In the genomic region with DNA sequence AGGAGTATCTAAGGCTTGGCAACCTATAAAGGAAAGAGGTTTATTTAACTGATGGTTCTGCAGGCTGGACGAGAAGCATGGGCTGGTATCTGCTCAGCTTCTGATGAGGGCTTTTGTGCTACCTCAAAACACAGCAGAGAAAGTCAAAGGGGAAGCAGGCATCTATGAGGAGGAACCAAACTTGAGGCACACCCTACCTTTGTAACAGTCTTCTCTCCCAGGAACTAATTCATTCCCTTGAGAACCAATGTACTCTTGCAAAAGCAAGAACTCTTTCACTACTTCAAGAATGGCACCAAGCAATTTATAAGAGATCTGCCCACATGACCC, we compare ENCODE assay signal across 22 cellular contexts.
DNase-seq lines count a peak whose midpoint lies in the region; ATAC-seq, FAIRE-seq and TF ChIP-seq lines count a peak whose summit lies in the region.
"Had no signal": no experiment of that assay in that cellular context is flagged by ENCODE, and none has a peak within 500 bp of the region (broad histone marks: within the 10 kb centered on the region; RNA-seq: fewer than 3 reads in every experiment).

No MANE protein-coding gene starts in this region.

- no peak overlapping the region for H3K9ac ChIP-seq in neuronal stem cell (ENCODE audit: low read depth, low read length, poor library complexity)
- H3K9ac ChIP-seq: neural progenitor cell had no signal

- no CpG with 5 or more reads among the region's 1 CpG for WGBS in neuronal stem cell (ENCODE audit: extremely low coverage in 2 of 2, insufficient read length in 2 of 2, insufficient replicate concordance in 1 of 2), 2 donors

- H3K36me3 ChIP-seq in bronchial epithelial cell (ENCODE audit: control insufficient read depth, insufficient read depth, low read length) (no peaks in the 10 kb centered on the region), neuronal stem cell (replicated peaks in 1 of 2; ENCODE audit: control insufficient read depth in 2 of 2, insufficient read depth in 2 of 2, low read length in 2 of 2) (no peaks in the 10 kb centered on the region)
- H3K36me3 ChIP-seq: colonic mucosa, neural progenitor cell had no signal

- H3K14ac ChIP-seq in neuronal stem cell (ENCODE audit: low read length), result no peak overlapping the region

- H3K27me3 ChIP-seq in bronchial epithelial cell (ENCODE audit: control insufficient read depth, insufficient read depth, low read length), result no peaks in the 10 kb centered on the region
- H3K27me3 ChIP-seq in neuronal stem cell (ENCODE audit: control insufficient read depth in 3 of 3, insufficient read depth in 3 of 3, low read depth in 1 of 3, low read length in 3 of 3), result no peaks in the 10 kb centered on the region
- H3K27me3 ChIP-seq: colonic mucosa, neural progenitor cell had no signal

- no peaks in the 10 kb centered on the region for H3K27me3 Mint-ChIP-seq in HFFc6 (ENCODE audit: insufficient read depth)

- DNase-seq in bronchial epithelial cell (ENCODE audit: low read depth), result no peak
- no peak for DNase-seq in neuronal stem cell (ENCODE audit: low spot score)
- no peak for DNase-seq in HFFc6
- no peak for DNase-seq in germinal center (ENCODE audit: low spot score)
- no peak for DNase-seq in stimulated activated CD4-positive, alpha-beta T cell treated with anti-CD3 and anti-CD28 coated beads, Interleukin-2, amount 100 ng/mL, for 24 hours
- DNase-seq: activated CD4-positive, alpha-beta memory T cell treated with anti-CD3 and anti-CD28 coated beads, Interleukin-2, amount 10 ng/mL, durations not matched to agents 7 days and 5 days; activated T-cell treated with anti-CD3 and anti-CD28 coated beads, Interleukin-2, amount 50 U/mL, for 48 hours; colonic mucosa; COR-L47; foreskin melanocyte; H7; kidney glomerular epithelial cell; NCI-H1092; NCI-H774 had no signal

- H3K18ac ChIP-seq in neuronal stem cell (ENCODE audit: low read length), result no peak overlapping the region

- TF ChIP-seq CTCF in bronchial epithelial cell (IDR thresholded peaks at IDR 0.05; ENCODE audit: insufficient read depth, low read length, severe bottlenecking) (no peak), HFFc6 (IDR thresholded peaks at IDR 0.05) (no peak)

- H3K27ac ChIP-seq in neuronal stem cell (replicated peaks; ENCODE audit: low read length), result no peak overlapping the region
- H3K27ac ChIP-seq: colonic mucosa, epithelial cell of prostate, HL-60, neural progenitor cell, VCaP had no signal

- no peaks in the 10 kb centered on the region for H3K9me3 ChIP-seq in neuronal stem cell (replicated peaks in 1 of 2; ENCODE audit: control insufficient read depth in 2 of 2, insufficient read depth in 1 of 2, low read depth in 1 of 2, low read length in 2 of 2)
- H3K9me3 ChIP-seq: colonic mucosa had no signal

- no peaks in the 10 kb centered on the region for H3K79me1 ChIP-seq in neuronal stem cell (ENCODE audit: low read depth, low read length)

- no peak overlapping the region for H2BK15ac ChIP-seq in neuronal stem cell (ENCODE audit: low read length)

- no peaks in the 10 kb centered on the region for H3K36me3 Mint-ChIP-seq in HFFc6 (ENCODE audit: low read depth)
- H3K36me3 Mint-ChIP-seq: activated naive CD8-positive, alpha-beta T cell; neural progenitor cell had no signal

- H3K4me3 ChIP-seq in bronchial epithelial cell (ENCODE audit: low read depth, low read length), result no peak overlapping the region
- no peak overlapping the region for H3K4me3 ChIP-seq in neuronal stem cell (ENCODE audit: low read length in 2 of 2)
- H3K4me3 ChIP-seq: colonic mucosa, neural progenitor cell had no signal

- no peaks in the 10 kb centered on the region for H3K4me1 ChIP-seq in neuronal stem cell (ENCODE audit: control insufficient read depth in 2 of 2, insufficient read depth in 1 of 2, low read depth in 1 of 2, low read length in 2 of 2)
- H3K4me1 ChIP-seq: colonic mucosa, neural progenitor cell had no signal

- H3K9me3 Mint-ChIP-seq in HFFc6, result no peaks in the 10 kb centered on the region
- H3K9me3 Mint-ChIP-seq: activated CD4-positive, alpha-beta memory T cell treated with anti-CD3 and anti-CD28 coated beads, Interleukin-2, amount 10 ng/mL, durations not matched to agents 7 days and 5 days; neural progenitor cell had no signal

- H2BK12ac ChIP-seq in neuronal stem cell (ENCODE audit: low read length), result no peak overlapping the region

- H4K91ac ChIP-seq in neuronal stem cell (ENCODE audit: low read depth, low read length, poor library complexity), result no peak overlapping the region

- no peak overlapping the region for H3K4ac ChIP-seq in neuronal stem cell (ENCODE audit: low read length)

- H3K4me2 ChIP-seq in neuronal stem cell (ENCODE audit: insufficient read depth, low read length, poor library complexity, severe bottlenecking), result no peak overlapping the region
- H3K4me2 ChIP-seq: neural progenitor cell had no signal

- no peak overlapping the region for H2AFZ ChIP-seq in neuronal stem cell (ENCODE audit: low read length)
- H2AFZ ChIP-seq: neural progenitor cell had no signal

- no peak overlapping the region for H2BK5ac ChIP-seq in neuronal stem cell (ENCODE audit: low read length)

- FAIRE-seq in bronchial epithelial cell (lab: Jason Lieb, UNC), result peak; percentile 70

- no peaks in the 10 kb centered on the region for H3K4me1 Mint-ChIP-seq in HFFc6 (ENCODE audit: low read depth)
- H3K4me1 Mint-ChIP-seq: activated CD4-positive, alpha-beta memory T cell treated with anti-CD3 and anti-CD28 coated beads, Interleukin-2, amount 10 ng/mL, durations not matched to agents 7 days and 5 days; neural progenitor cell had no signal

- H3K23ac ChIP-seq in neuronal stem cell (ENCODE audit: low read depth, low read length, poor library complexity), result no peak overlapping the region

- H4K8ac ChIP-seq in neuronal stem cell (ENCODE audit: low read depth, low read length), result no peak overlapping the region

- no peak overlapping the region for H3K27ac Mint-ChIP-seq in HFFc6
- H3K27ac Mint-ChIP-seq: activated CD4-positive, alpha-beta memory T cell treated with anti-CD3 and anti-CD28 coated beads, Interleukin-2, amount 10 ng/mL, durations not matched to agents 7 days and 5 days; activated naive CD8-positive, alpha-beta T cell; neural progenitor cell had no signal

- no peak overlapping the region for H2BK120ac ChIP-seq in neuronal stem cell (ENCODE audit: low read depth, low read length)

- no peak overlapping the region for H3K4me3 Mint-ChIP-seq in HFFc6
- H3K4me3 Mint-ChIP-seq: activated CD4-positive, alpha-beta memory T cell treated with anti-CD3 and anti-CD28 coated beads, Interleukin-2, amount 10 ng/mL, durations not matched to agents 7 days and 5 days; activated naive CD8-positive, alpha-beta T cell; neural progenitor cell had no signal

- H2AK5ac ChIP-seq in neuronal stem cell (ENCODE audit: low read depth, low read length), result no peak overlapping the region

- ATAC-seq in GM19035 (IDR thresholded peaks at IDR 0.05; ENCODE audit: unreplicated experiment) (peak; percentile 57), GM21529 (IDR thresholded peaks at IDR 0.05; ENCODE audit: unreplicated experiment) (peak; percentile 63), HG03159 (IDR thresholded peaks at IDR 0.05; ENCODE audit: unreplicated experiment) (peak; percentile 67)
